Comparison of ENCODE assay signal across 17 cellular contexts in the genomic region with DNA sequence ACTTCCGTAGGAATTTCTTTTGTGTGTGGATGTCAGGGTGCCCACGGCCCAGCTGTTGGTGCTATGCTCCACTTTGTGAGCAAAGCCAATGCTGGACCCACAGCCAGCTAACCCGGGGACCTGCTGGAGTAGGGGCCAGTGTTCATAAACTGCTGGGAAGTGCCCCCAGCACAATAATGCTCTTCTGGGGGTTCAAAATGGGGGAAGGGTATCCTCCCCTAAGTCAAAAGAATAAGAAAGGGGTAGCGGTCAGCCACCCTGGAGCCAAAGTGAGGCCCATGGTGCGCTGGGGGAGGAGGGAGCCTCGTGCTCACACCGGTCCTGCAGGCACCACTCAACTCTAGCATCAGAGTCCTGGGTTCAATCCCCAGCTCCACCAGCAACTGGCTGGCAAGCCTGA.
DNase-seq lines count a peak whose midpoint lies in the region; ATAC-seq and TF ChIP-seq lines count a peak whose summit lies in the region.
"Had no signal": no experiment of that assay in that cellular context is flagged by ENCODE, and none has a peak within 500 bp of the region (broad histone marks: within the 10 kb centered on the region; RNA-seq: fewer than 3 reads in every experiment).

No MANE protein-coding gene starts in this region.

- H3K4me1 ChIP-seq in GM23338 (ENCODE audit: insufficient read depth) (no peaks in the 10 kb centered on the region), prostate gland (replicated peaks) (no peaks in the 10 kb centered on the region)
- H3K4me1 ChIP-seq: A549, Caco-2 had no signal

- H3K9me3 ChIP-seq in prostate gland: no peaks in the 10 kb centered on the region
- H3K9me3 ChIP-seq: A549, Caco-2 had no signal

- no peaks in the 10 kb centered on the region for H3F3A ChIP-seq in GM23338 (replicated peaks; ENCODE audit: low read depth)

- no peak overlapping the region for H3K4me3 ChIP-seq in GM23338
- no peak overlapping the region for H3K4me3 ChIP-seq in prostate gland
- H3K4me3 ChIP-seq: A549 had no signal

- H2AFZ ChIP-seq in GM23338: 0 out of 2 replicates have a peak overlapping the region, but pooled peaks have one; percentile 69

- no peaks in the 10 kb centered on the region for H3K79me2 ChIP-seq in GM23338 (replicated peaks; ENCODE audit: insufficient read depth)

- H3K9me2 ChIP-seq in GM23338 (ENCODE audit: insufficient read depth): peaks cover 3% of the 10 kb centered on the region; the same call in 1 of the 2 replicates

- no peak for DNase-seq in GM23338 (ENCODE audit: low spot score)
- DNase-seq in iPS-NIHi7 (ENCODE audit: extremely low spot score): peak; percentile 7
- no peak for DNase-seq in prostate gland (ENCODE audit: low spot score)
- no peak for DNase-seq in DMS 273 (lab: John Stamatoyannopoulos, UW; ENCODE audit: unreplicated experiment)
- DNase-seq in NAMALWA (ENCODE audit: low spot score): no peak
- DNase-seq: Caco-2; CD8-positive, alpha-beta memory T cell; DMS53; GF-D8; HCEC 1CT; HFFc6 had no signal

- H3K4me2 ChIP-seq in GM23338: no peak overlapping the region
- H3K4me2 ChIP-seq: A549 had no signal

- intact Hi-C loops in prostate gland (cut with DNase I): loop anchor here (10.0 kb wide), 1 partner anchor 281 kb away; no protein-coding TSS in a partner anchor

- no peak overlapping the region for H3K27ac Mint-ChIP-seq in GM23338
- H3K27ac Mint-ChIP-seq: CD14-positive monocyte, HFFc6 had no signal

- H3K36me3 ChIP-seq in GM23338 (ENCODE audit: insufficient read depth) (no peaks in the 10 kb centered on the region), prostate gland (no peaks in the 10 kb centered on the region)

- peaks cover 5% of the 10 kb centered on the region; the same call in 1 of the 3 replicates for H3K9me3 Mint-ChIP-seq in GM23338
- H3K9me3 Mint-ChIP-seq: CD8-positive, alpha-beta memory T cell; HFFc6 had no signal

- ATAC-seq in GM23338: no peak
- ATAC-seq in activated CD4-positive, CD25-positive, alpha-beta regulatory T cell treated with anti-CD3 and anti-CD28 coated beads, Interleukin-2, amount 50 U/mL, for 24 hours: no peak
- no peak for ATAC-seq in GM18502 (IDR thresholded peaks at IDR 0.05; ENCODE audit: poor library complexity, unreplicated experiment)

- H4K20me1 ChIP-seq in GM23338 (replicated peaks; ENCODE audit: insufficient read depth): no peaks in the 10 kb centered on the region

- peaks cover 7% of the 10 kb centered on the region for H3K27me3 Mint-ChIP-seq in GM23338 (ENCODE audit: insufficient read depth, low read depth, poor library complexity)
- H3K27me3 Mint-ChIP-seq: CD8-positive, alpha-beta memory T cell had no signal

- no peak overlapping the region for H3K4me3 Mint-ChIP-seq in GM23338
- H3K4me3 Mint-ChIP-seq: CD14-positive monocyte; CD8-positive, alpha-beta memory T cell; HFFc6 had no signal

- H3K27me3 ChIP-seq in GM23338 (ENCODE audit: insufficient read depth) (no peaks in the 10 kb centered on the region), prostate gland (replicated peaks; ENCODE audit: insufficient read depth) (no peaks in the 10 kb centered on the region)

- H3K36me3 Mint-ChIP-seq in GM23338 (ENCODE audit: low read depth): no peaks in the 10 kb centered on the region; the same call in 2 of the 3 replicates
- H3K36me3 Mint-ChIP-seq: CD14-positive monocyte; CD8-positive, alpha-beta memory T cell had no signal

- H3K27ac ChIP-seq in GM23338 (ENCODE audit: low read depth): no peak overlapping the region
- peak overlapping the region; percentile 47 for H3K27ac ChIP-seq in angular gyrus (ENCODE audit: low read depth, low read length)
- peak overlapping the region; percentile 11 to 24 for H3K27ac ChIP-seq in prostate gland
- H3K27ac ChIP-seq: A549, HL-60 had no signal

- no peak for TF ChIP-seq POLR2A in prostate gland (IDR thresholded peaks at IDR 0.05)

- 91% methylated on average over 7 of the region's 7 CpGs for WGBS in prostate gland

- peaks cover 20% of the 10 kb centered on the region for H3K4me1 Mint-ChIP-seq in GM23338
- H3K4me1 Mint-ChIP-seq: CD14-positive monocyte had no signal

- no peak for TF ChIP-seq CTCF in GM23338 (conservative IDR thresholded peaks at IDR 0.05; ENCODE audit: low read depth in 2 of 2)
- no peak for TF ChIP-seq CTCF in prostate gland (IDR thresholded peaks at IDR 0.05)

TF ChIP-seq in GM23338, 12 proteins besides CTCF, POLR2A, EP300 and RAD21:
- TF ChIP-seq STAT1 (IDR thresholded peaks at IDR 0.05; ENCODE audit: unreplicated experiment): no peak
- TF ChIP-seq, protein P1, sequence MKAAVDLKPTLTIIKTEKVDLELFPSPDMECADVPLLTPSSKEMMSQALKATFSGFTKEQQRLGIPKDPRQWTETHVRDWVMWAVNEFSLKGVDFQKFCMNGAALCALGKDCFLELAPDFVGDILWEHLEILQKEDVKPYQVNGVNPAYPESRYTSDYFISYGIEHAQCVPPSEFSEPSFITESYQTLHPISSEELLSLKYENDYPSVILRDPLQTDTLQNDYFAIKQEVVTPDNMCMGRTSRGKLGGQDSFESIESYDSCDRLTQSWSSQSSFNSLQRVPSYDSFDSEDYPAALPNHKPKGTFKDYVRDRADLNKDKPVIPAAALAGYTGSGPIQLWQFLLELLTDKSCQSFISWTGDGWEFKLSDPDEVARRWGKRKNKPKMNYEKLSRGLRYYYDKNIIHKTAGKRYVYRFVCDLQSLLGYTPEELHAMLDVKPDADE (IDR thresholded peaks at IDR 0.05): no peak
- TF ChIP-seq NANOG (IDR thresholded peaks at IDR 0.05; ENCODE audit: borderline replicate concordance): no peak
- TF ChIP-seq EZH2phosphoT487 (IDR thresholded peaks at IDR 0.05; ENCODE audit: unreplicated experiment): no peak
- no peak for TF ChIP-seq CREB1 (CRISPR knock-in tag; IDR thresholded peaks at IDR 0.05; ENCODE audit: low read depth)
- no peak for TF ChIP-seq ZNF462 (CRISPR knock-in tag; IDR thresholded peaks at IDR 0.05)
- TF ChIP-seq ZNF114 (CRISPR knock-in tag; IDR thresholded peaks at IDR 0.05): no peak
